14 cellular contexts compared by ENCODE assay signal in genomic region chr19:18229474-18229873, GRCh38. TPM values are rescaled to one million over a fixed set of nuclear protein-coding genes. Genes with fewer than 3 reads are reported as not detected.
DNase-seq lines count a peak whose midpoint lies in the region; ATAC-seq, FAIRE-seq and TF ChIP-seq lines count a peak whose summit lies in the region.
"Had no signal": no experiment of that assay in that cellular context is flagged by ENCODE, and none has a peak within 500 bp of the region (broad histone marks: within the 10 kb centered on the region; RNA-seq: fewer than 3 reads in every experiment).

No MANE protein-coding gene starts in this region.

- H3K9me3 Mint-ChIP-seq in natural killer cell = peaks cover 0 to 3% of the 10 kb centered on the region in 2 donors
- no peaks in the 10 kb centered on the region for H3K9me3 Mint-ChIP-seq in natural killer cell treated with Interleukin-12 subunit alpha and Interleukin-12 subunit beta and Interleukin-15 and Interleukin-18, amount 100 ng/mL, for 72 hours

- H3K9ac ChIP-seq in kidney (ENCODE audit: low read length in 2 of 2) (no peak overlapping the region), GM23248 (no peak overlapping the region)

- H3K4me3 Mint-ChIP-seq in natural killer cell = no peak overlapping the region
- no peak overlapping the region for H3K4me3 Mint-ChIP-seq in natural killer cell treated with Interleukin-12 subunit alpha and Interleukin-12 subunit beta and Interleukin-15 and Interleukin-18, amount 100 ng/mL, for 72 hours
- H3K4me3 Mint-ChIP-seq: activated naive CD8-positive, alpha-beta T cell treated with anti-CD3 and anti-CD28 coated beads, Interleukin-2, amount 50 U/mL, for 24 hours; CD4-positive, CD25-positive, alpha-beta regulatory T cell had no signal

- H3K9me3 ChIP-seq in kidney (ENCODE audit: control insufficient read depth in 1 of 2, low read length in 2 of 2) (peaks cover 0 to 3% of the 10 kb centered on the region in 2 donors), GM23248 (ENCODE audit: low read depth) (no peaks in the 10 kb centered on the region)

- no peaks in the 10 kb centered on the region for H3F3A ChIP-seq in GM23248 (ENCODE audit: insufficient read depth)

- in situ Hi-C loops in G401 (cut with HindIII; ENCODE audit: low sequenced_read_pairs) = no loop called here
- in situ Hi-C loops in GM23248 (cut with MboI) = no loop called here

- H3K27me3 ChIP-seq in GM23248 (replicated peaks; ENCODE audit: insufficient read depth) = peaks cover 12% of the 10 kb centered on the region

- H3K79me2 ChIP-seq in GM23248 (ENCODE audit: insufficient read depth) = no peaks in the 10 kb centered on the region

- H3K9me2 ChIP-seq in GM23248 (ENCODE audit: insufficient read depth) = no peaks in the 10 kb centered on the region

- FAIRE-seq in kidney (lab: Jason Lieb, UNC) = no peak
- FAIRE-seq: H54 had no signal

- no peaks in the 10 kb centered on the region for H3K36me3 Mint-ChIP-seq in natural killer cell
- H3K36me3 Mint-ChIP-seq in natural killer cell treated with Interleukin-12 subunit alpha and Interleukin-12 subunit beta and Interleukin-15 and Interleukin-18, amount 100 ng/mL, for 72 hours = no peaks in the 10 kb centered on the region
- H3K36me3 Mint-ChIP-seq: CD4-positive, CD25-positive, alpha-beta regulatory T cell had no signal

- no peak overlapping the region for H2AFZ ChIP-seq in GM23248

- no peak for DNase-seq in natural killer cell
- no peak for DNase-seq in natural killer cell treated with Interleukin-12 subunit alpha and Interleukin-12 subunit beta and Interleukin-15 and Interleukin-18, amount 100 ng/mL, for 72 hours (ENCODE audit: low spot score)
- no peak for DNase-seq in kidney
- no peak for DNase-seq in G401 (ENCODE audit: low spot score)
- no peak for DNase-seq in NCI-H1694 (lab: John Stamatoyannopoulos, UW)
- DNase-seq in activated CD8-positive, alpha-beta memory T cell treated with anti-CD3 and anti-CD28 coated beads, Interleukin-2, amount 50 U/mL, for 48 hours = no peak
- no peak for DNase-seq in GM23248
- DNase-seq: activated CD4-positive, alpha-beta T cell treated with anti-CD3 and anti-CD28 coated beads for 48 hours; activated naive CD8-positive, alpha-beta T cell treated with anti-CD3 and anti-CD28 coated beads, Interleukin-2, amount 50 U/mL, for 24 hours; CD4-positive, CD25-positive, alpha-beta regulatory T cell; NCI-H1930; stomach had no signal

- ATAC-seq in natural killer cell = no peak
- no peak for ATAC-seq in natural killer cell treated with Interleukin-12 subunit alpha and Interleukin-12 subunit beta and Interleukin-15 and Interleukin-18, amount 100 ng/mL, for 72 hours
- ATAC-seq: activated naive CD8-positive, alpha-beta T cell treated with anti-CD3 and anti-CD28 coated beads, Interleukin-2, amount 50 U/mL, for 24 hours had no signal

- H3K36me3 ChIP-seq in kidney (ENCODE audit: control insufficient read depth in 1 of 2, insufficient read depth in 2 of 2, low read length in 2 of 2) = no peaks in the 10 kb centered on the region
- H3K36me3 ChIP-seq in GM23248 (ENCODE audit: low read depth) = no peaks in the 10 kb centered on the region
- H3K36me3 ChIP-seq: stomach had no signal

- intact Hi-C loops in natural killer cell (cut with micrococcal nuclease) (no loop called here), kidney (cut with DNase I) (no loop called here)

- WGBS in GM23248 (ENCODE audit: low coverage in 1 of 2, low lambda C conversion rate in 2 of 2, missing lambda C conversion rate in 2 of 2), 2 experiments = 32 to 41% methylated on average over 5 of the region's 5 CpGs

- peaks cover 52 to 68% of the 10 kb centered on the region in 2 donors for H3K27me3 Mint-ChIP-seq in natural killer cell (ENCODE audit: low read depth in 2 of 2)
- H3K27me3 Mint-ChIP-seq in natural killer cell treated with Interleukin-12 subunit alpha and Interleukin-12 subunit beta and Interleukin-15 and Interleukin-18, amount 100 ng/mL, for 72 hours = peaks cover 36 to 48% of the 10 kb centered on the region in 2 donors

- no peaks in the 10 kb centered on the region for H4K20me1 ChIP-seq in GM23248 (ENCODE audit: insufficient read depth)

- H3K4me1 Mint-ChIP-seq in natural killer cell = peaks cover 4 to 17% of the 10 kb centered on the region in 2 donors
- peaks cover 7 to 27% of the 10 kb centered on the region in 2 donors for H3K4me1 Mint-ChIP-seq in natural killer cell treated with Interleukin-12 subunit alpha and Interleukin-12 subunit beta and Interleukin-15 and Interleukin-18, amount 100 ng/mL, for 72 hours (ENCODE audit: low read depth in 2 of 2)

- H3K4me1 ChIP-seq in kidney (ENCODE audit: control insufficient read depth in 1 of 2, insufficient read depth in 1 of 2, low read depth in 1 of 2, low read length in 2 of 2) (peaks cover 0 to 13% of the 10 kb centered on the region in 2 donors), GM23248 (ENCODE audit: insufficient read depth) (no peaks in the 10 kb centered on the region)

- TF ChIP-seq CTCF in natural killer cell (IDR thresholded peaks at IDR 0.05) (peak; percentile 43), WI38 (IDR thresholded peaks at IDR 0.05; ENCODE audit: low read depth, low read length) (peak; percentile 42), kidney (IDR thresholded peaks at IDR 0.05; ENCODE audit: borderline replicate concordance, extremely low read depth, insufficient read depth) (peak; percentile 22)

- no peak overlapping the region for H3K27ac ChIP-seq in kidney (ENCODE audit: low read depth in 2 of 2, low read length in 2 of 2)
- no peak overlapping the region for H3K27ac ChIP-seq in GM23248
- H3K27ac ChIP-seq: stomach had no signal

- H3K4me2 ChIP-seq in GM23248 (ENCODE audit: unreplicated experiment) = no peak overlapping the region

- no peak overlapping the region for H3K4me3 ChIP-seq in WI38 (ENCODE audit: low read depth, low read length)
- no peak overlapping the region for H3K4me3 ChIP-seq in kidney (ENCODE audit: low read length in 2 of 2)
- H3K4me3 ChIP-seq in GM23248 = no peak overlapping the region
- H3K4me3 ChIP-seq: stomach had no signal

- H3K27ac Mint-ChIP-seq in natural killer cell = no peak overlapping the region
- peak overlapping the region in 1 of 2 donors; percentile 52 for H3K27ac Mint-ChIP-seq in natural killer cell treated with Interleukin-12 subunit alpha and Interleukin-12 subunit beta and Interleukin-15 and Interleukin-18, amount 100 ng/mL, for 72 hours
- H3K27ac Mint-ChIP-seq: activated naive CD8-positive, alpha-beta T cell treated with anti-CD3 and anti-CD28 coated beads, Interleukin-2, amount 50 U/mL, for 24 hours; CD4-positive, CD25-positive, alpha-beta regulatory T cell had no signal

RNA-seq across cellular contexts. Expression of gene PDE4C, which starts 3.2 kb away (rescaled TPM):
- total RNA-seq in natural killer cell (not detected), kidney (2.0 TPM)
- total RNA-seq in natural killer cell treated with Interleukin-12 subunit alpha and Interleukin-12 subunit beta and Interleukin-15 and Interleukin-18, amount 100 ng/mL, for 72 hours = 1 to 10 TPM in 1 of 2 donors, under 1 TPM in 1; 0.22 to 1.4 TPM
- polyA plus RNA-seq in kidney (ENCODE audit: insufficient read depth, low read depth, low replicate concordance) (not detected), GM23248 (2016; fragmentation: Nextera tagmentation; extraction: Ambion mirVana) (0.40 and 1.0 TPM in 2 replicates)
- total RNA-seq in G401 (2014; rRNA removed; shearing (Covaris generic)) = 11.1 and 17.0 TPM in 2 replicates
- under 0.01 and 0.22 TPM in 2 replicates for total RNA-seq in GM23248 (2014; rRNA removed; shearing (Covaris generic))
- total RNA-seq: CD4-positive, CD25-positive, alpha-beta regulatory T cell had no signal
- polyA plus RNA-seq: CD4-positive, CD25-positive, alpha-beta regulatory T cell had no signal

RNA-seq across cellular contexts. Expression of gene RAB3A, which starts 25.6 kb away (rescaled TPM):
- 1 to 10 TPM; 5.2 to 7.8 (median 7.6) TPM for total RNA-seq in natural killer cell
- total RNA-seq in natural killer cell treated with Interleukin-12 subunit alpha and Interleukin-12 subunit beta and Interleukin-15 and Interleukin-18, amount 100 ng/mL, for 72 hours = 1 to 10 TPM; 3.9 to 5.1 TPM
- 5.2 TPM for total RNA-seq in kidney
- polyA plus RNA-seq in kidney (ENCODE audit: insufficient read depth, low read depth, low replicate concordance) = 10.5 TPM
- 0.14 and 2.0 TPM in 2 replicates for total RNA-seq in G401 (2014; rRNA removed; shearing (Covaris generic))
- total RNA-seq in GM23248 (2014; rRNA removed; shearing (Covaris generic)) = 1.4 and 1.8 TPM in 2 replicates
- 1.9 and 2.0 TPM in 2 replicates for polyA plus RNA-seq in GM23248 (2016; fragmentation: Nextera tagmentation; extraction: Ambion mirVana)

RNA-seq across cellular contexts. Expression of gene MPV17L2, which starts 36.5 kb away (rescaled TPM):
- total RNA-seq in natural killer cell = 1 to 10 TPM; 4.1 to 5.6 (median 4.5) TPM
- 10 to 100 TPM; 17.4 to 34.2 TPM for total RNA-seq in natural killer cell treated with Interleukin-12 subunit alpha and Interleukin-12 subunit beta and Interleukin-15 and Interleukin-18, amount 100 ng/mL, for 72 hours
- 11.5 TPM for total RNA-seq in kidney
- 31.1 TPM for polyA plus RNA-seq in kidney (ENCODE audit: insufficient read depth, low read depth, low replicate concordance)
- 30.4 and 67.0 TPM in 2 replicates for total RNA-seq in G401 (2014; rRNA removed; shearing (Covaris generic))
- total RNA-seq in GM23248 (2014; rRNA removed; shearing (Covaris generic)) = 43.2 and 69.4 TPM in 2 replicates
- polyA plus RNA-seq in GM23248 (2016; fragmentation: Nextera tagmentation; extraction: Ambion mirVana) = 21.0 and 22.4 TPM in 2 replicates

RNA-seq across cellular contexts. Expression of gene IQCN, which starts 44.8 kb away (rescaled TPM):
- total RNA-seq in natural killer cell = 10 to 100 TPM; 13.7 to 19.4 (median 15.6) TPM
- 1 to 10 TPM; 1.5 to 4.0 TPM for total RNA-seq in natural killer cell treated with Interleukin-12 subunit alpha and Interleukin-12 subunit beta and Interleukin-15 and Interleukin-18, amount 100 ng/mL, for 72 hours
- total RNA-seq in kidney = 6.3 TPM
- 0.82 TPM for polyA plus RNA-seq in kidney (ENCODE audit: insufficient read depth, low read depth, low replicate concordance)
- 0.37 and 0.47 TPM in 2 replicates for total RNA-seq in G401 (2014; rRNA removed; shearing (Covaris generic))
- 0.11 and 0.25 TPM in 2 replicates for total RNA-seq in GM23248 (2014; rRNA removed; shearing (Covaris generic))
- polyA plus RNA-seq in GM23248 (2016; fragmentation: Nextera tagmentation; extraction: Ambion mirVana) = 0.16 and 0.33 TPM in 2 replicates

RNA-seq across cellular contexts. Expression of gene JUND, which starts 51.9 kb away (rescaled TPM):
- 1,000 to 10,000 TPM; 1,182 to 2,122 (median 1,520) TPM for total RNA-seq in natural killer cell
- 100 to 1,000 TPM; 218 to 267 TPM for total RNA-seq in natural killer cell treated with Interleukin-12 subunit alpha and Interleukin-12 subunit beta and Interleukin-15 and Interleukin-18, amount 100 ng/mL, for 72 hours
- total RNA-seq in kidney = 181 TPM
- polyA plus RNA-seq in kidney (ENCODE audit: insufficient read depth, low read depth, low replicate concordance) = 117 TPM
- total RNA-seq in G401 (2014; rRNA removed; shearing (Covaris generic)) = 263 and 286 TPM in 2 replicates
- total RNA-seq in GM23248 (2014; rRNA removed; shearing (Covaris generic)) = 123 and 172 TPM in 2 replicates
- polyA plus RNA-seq in GM23248 (2016; fragmentation: Nextera tagmentation; extraction: Ambion mirVana) = 15.3 and 17.9 TPM in 2 replicates
